Comparison of ENCODE assay signal across 21 cellular contexts in the genomic region with DNA sequence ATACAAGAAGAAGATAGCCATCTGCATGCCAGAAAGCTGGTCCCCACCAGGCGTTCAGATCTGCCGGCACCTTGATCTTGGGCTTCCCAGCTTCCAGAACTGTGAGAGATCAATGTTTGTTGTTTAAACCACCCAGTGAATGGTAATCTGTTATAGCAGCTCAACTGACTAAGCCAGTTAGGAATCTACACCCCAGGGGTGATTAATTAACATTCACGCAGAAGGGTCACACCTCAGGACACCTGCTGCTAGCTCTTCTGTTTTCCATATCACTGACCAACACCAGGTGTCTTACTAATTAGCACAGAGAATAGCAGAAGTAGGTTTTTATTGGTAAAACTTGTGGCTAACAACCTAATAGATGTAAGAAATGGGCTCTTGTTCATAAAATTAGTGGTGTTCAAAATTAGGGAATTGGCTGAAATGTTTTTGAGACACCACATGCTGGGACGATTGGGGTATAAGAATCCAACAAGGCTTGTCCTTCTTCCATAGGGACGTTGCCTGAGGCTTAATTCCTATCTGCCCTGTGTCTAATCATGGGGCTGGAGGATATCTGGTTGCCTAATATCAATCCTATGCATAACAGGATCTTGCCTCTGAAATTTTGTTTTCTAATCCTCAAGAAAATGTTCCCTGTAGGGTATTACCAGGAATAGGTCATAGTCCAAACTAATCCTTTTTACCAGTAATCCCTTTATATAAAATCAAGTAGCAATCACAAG.
A peak's percentile ranks its signal among the peaks of the same experiment; 100 is the strongest.
DNase-seq lines count a peak whose midpoint lies in the region; ATAC-seq, FAIRE-seq and TF ChIP-seq lines count a peak whose summit lies in the region.
"Had no signal": no experiment of that assay in that cellular context is flagged by ENCODE, and none has a peak within 500 bp of the region (broad histone marks: within the 10 kb centered on the region; RNA-seq: fewer than 3 reads in every experiment).

No MANE protein-coding gene starts in this region.

- no peaks in the 10 kb centered on the region for H3K9me3 Mint-ChIP-seq in memory B cell
- H3K9me3 Mint-ChIP-seq: activated naive CD8-positive, alpha-beta T cell treated with anti-CD3 and anti-CD28 coated beads for 36 hours; T-helper 2 cell treated with Interferon-gamma antibody and Interleukin-4, amounts not matched to agents 5 μg/mL and 100 μg/mL, for 36 hours had no signal

- DNase-seq in GM19239 (ENCODE audit: insufficient read length, low spot score) (peak; percentile 10), NCI-H146 (lab: John Stamatoyannopoulos, UW) (peak; percentile 91), astrocyte of the spinal cord (ENCODE audit: low read depth, low spot score) (peak; percentile 23), memory B cell (ENCODE audit: low spot score in 2 of 2) (peak in 1 of 2 donors; percentile 8), cortex of kidney (lab: John Stamatoyannopoulos, UW) (no peak), activated gamma-delta T cell (lab: John Stamatoyannopoulos, UW) (no peak), NCI-H2107 treated with DMSO at 0.1 percent for 48 hours (lab: John Stamatoyannopoulos, UW; ENCODE audit: unreplicated experiment) (no peak)
- DNase-seq: activated CD4-positive, alpha-beta T cell treated with anti-CD3 and anti-CD28 coated beads for 48 hours; activated naive CD8-positive, alpha-beta T cell treated with anti-CD3 and anti-CD28 coated beads for 36 hours; activated T-cell treated with anti-CD3 and anti-CD28 coated beads, Interleukin-2, amount 50 U/mL, for 1 hour; AML-193; caudate nucleus; DMS 273 treated with DMSO at 0.1 percent for 48 hours; gastrocnemius medialis; IMR-90; NCI-H1105 treated with DMSO at 0.1 percent for 48 hours; ovary had no signal

- FAIRE-seq in GM19239 (lab: Jason Lieb, UNC), result no peak
- FAIRE-seq: endometrium had no signal

- ATAC-seq in memory B cell (ENCODE audit: low read depth) (peak; percentile 82), HG03571 (IDR thresholded peaks at IDR 0.05; ENCODE audit: unreplicated experiment) (no peak)
- ATAC-seq: gastrocnemius medialis, Right ventricle myocardium inferior had no signal

- in situ Hi-C loops in astrocyte of the spinal cord (cut with HindIII; ENCODE audit: low sequenced_read_pairs), result no loop called here

- H3K4me3 ChIP-seq in astrocyte of the spinal cord (ENCODE audit: low read depth, low read length), result no peak overlapping the region
- H3K4me3 ChIP-seq: gastrocnemius medialis, ovary had no signal

- H3K27ac Mint-ChIP-seq in memory B cell, result no peak overlapping the region
- H3K27ac Mint-ChIP-seq: activated naive CD8-positive, alpha-beta T cell treated with anti-CD3 and anti-CD28 coated beads for 36 hours; T-helper 2 cell treated with Interferon-gamma antibody and Interleukin-4, amounts not matched to agents 5 μg/mL and 100 μg/mL, for 36 hours had no signal

- H3K36me3 Mint-ChIP-seq in memory B cell, result no peaks in the 10 kb centered on the region
- H3K36me3 Mint-ChIP-seq: activated naive CD8-positive, alpha-beta T cell treated with anti-CD3 and anti-CD28 coated beads for 36 hours had no signal

- H3K27me3 Mint-ChIP-seq in memory B cell, result peaks cover 10% of the 10 kb centered on the region
- H3K27me3 Mint-ChIP-seq: activated naive CD8-positive, alpha-beta T cell treated with anti-CD3 and anti-CD28 coated beads for 36 hours had no signal

- no peak overlapping the region for H3K4me3 Mint-ChIP-seq in memory B cell
- H3K4me3 Mint-ChIP-seq: activated naive CD8-positive, alpha-beta T cell treated with anti-CD3 and anti-CD28 coated beads for 36 hours; T-helper 2 cell treated with Interferon-gamma antibody and Interleukin-4, amounts not matched to agents 5 μg/mL and 100 μg/mL, for 36 hours had no signal

- TF ChIP-seq CTCF in astrocyte of the spinal cord (IDR thresholded peaks at IDR 0.05; ENCODE audit: low read depth, low read length), result no peak

- H3K4me1 Mint-ChIP-seq in memory B cell, result peaks cover 12% of the 10 kb centered on the region

Comparison
In these comparisons a context has a peak if more than half of its experiments do, and no peak if none do; other contexts are left out.
1. DNase-seq: peak in GM19239 (single experiment), NCI-H146 (single experiment) and astrocyte of the spinal cord (single experiment); none in cortex of kidney (single experiment), activated gamma-delta T cell (single experiment) and NCI-H2107 treated with DMSO at 0.1 percent for 48 hours (single experiment).